11 cellular contexts compared by ENCODE assay signal in the genomic region with DNA sequence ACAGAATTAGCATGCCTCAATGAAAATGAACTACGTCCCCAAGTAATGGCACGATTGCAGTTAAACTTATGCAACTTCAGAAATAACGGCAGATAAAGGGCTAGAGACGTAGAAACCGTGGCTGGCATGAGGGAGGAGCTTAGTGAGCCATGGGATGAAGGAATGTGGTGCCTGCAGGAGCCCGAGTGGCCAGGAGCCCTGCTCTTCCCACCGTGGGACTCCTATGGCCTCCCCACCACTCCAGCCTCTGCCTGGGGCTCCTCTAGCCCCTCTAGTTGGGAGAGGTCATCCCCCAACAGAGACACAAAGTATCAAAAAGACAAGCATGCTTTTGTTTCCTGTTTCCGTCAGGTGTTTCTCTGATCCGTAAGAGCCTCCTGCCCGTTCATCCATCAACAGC.
"Had no signal": no experiment of that assay in that cellular context is flagged by ENCODE, and none has a peak within 500 bp of the region (broad histone marks: within the 10 kb centered on the region; RNA-seq: fewer than 3 reads in every experiment).

No MANE protein-coding gene starts in this region.

- DNase-seq: gastrocnemius medialis, immature natural killer cell, naive B cell, uterus had no signal

- H3K36me3 ChIP-seq: esophagus muscularis mucosa, gastrocnemius medialis, right atrium auricular region, suprapubic skin, thyroid gland, uterus had no signal

- H3K4me1 ChIP-seq: esophagus muscularis mucosa, gastrocnemius medialis, right atrium auricular region, suprapubic skin, thyroid gland, uterus had no signal

- H3K27me3 ChIP-seq: right atrium auricular region, thyroid gland, uterus had no signal

- H3K27ac ChIP-seq: epithelial cell of prostate, esophagus muscularis mucosa, gastrocnemius medialis, right atrium auricular region, suprapubic skin, thyroid gland, uterus had no signal

- ATAC-seq: gastrocnemius medialis; stimulated activated naive CD8-positive, alpha-beta T cell treated with anti-CD3 and anti-CD28 coated beads, Interleukin-15, Interleukin-2, amounts not matched to agents 100 U/mL and 50 U/mL, for 24 hours had no signal

- H3K4me3 ChIP-seq: esophagus muscularis mucosa, gastrocnemius medialis, right atrium auricular region, smooth muscle cell, suprapubic skin, thyroid gland, uterus had no signal

- H3K9me3 ChIP-seq: thyroid gland had no signal
